Comparison of ENCODE assay signal across 3 cellular contexts in the genomic region with DNA sequence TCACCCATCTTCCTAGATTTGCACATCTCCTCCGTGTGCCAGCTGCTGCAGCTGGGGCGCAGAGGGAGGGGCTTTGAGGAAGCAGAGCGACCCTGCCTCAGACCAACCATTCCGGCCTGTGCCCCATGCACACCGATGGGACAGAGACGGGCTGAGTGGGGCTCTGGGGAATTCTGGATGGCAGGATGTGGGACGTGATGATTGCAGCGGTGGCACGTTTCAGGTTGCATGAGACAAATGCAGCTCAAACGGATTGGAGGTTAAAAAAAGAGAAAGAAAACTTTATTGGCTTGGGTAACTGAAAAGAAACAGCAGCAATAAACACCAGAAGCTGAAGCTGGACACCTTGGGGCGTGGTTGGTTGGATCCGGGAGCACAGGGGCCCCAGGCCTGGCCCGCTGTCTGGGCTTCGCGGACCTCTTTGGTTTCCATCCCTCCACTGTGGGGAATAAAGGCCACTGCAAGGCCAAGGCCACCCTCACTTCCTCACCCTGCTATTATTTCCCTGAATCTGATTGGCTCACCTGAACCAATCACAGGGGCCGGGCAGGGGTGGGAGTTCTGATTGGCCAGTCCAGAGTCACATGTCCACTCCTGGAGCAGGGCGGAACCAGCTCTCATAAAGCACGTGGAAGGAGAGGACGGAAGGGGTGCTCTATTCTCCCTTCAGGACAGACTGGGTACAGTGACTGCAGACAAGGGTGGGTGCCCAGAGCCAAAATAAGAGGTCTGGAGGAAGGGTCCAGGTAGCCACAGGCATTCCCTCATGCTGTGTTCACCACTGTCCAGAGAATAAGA.
TF ChIP-seq lines count a peak whose summit lies in the region.

No MANE protein-coding gene starts in this region.

TF ChIP-seq in Ishikawa, 13 proteins besides CTCF, POLR2A, EP300 and RAD21:
- TF ChIP-seq MAX (IDR thresholded peaks at IDR 0.05) (no peak; the same call in 1 of the 2 replicates), REST (IDR thresholded peaks at IDR 0.05; ENCODE audit: low read depth) (no peak)
- TF ChIP-seq, protein P1, sequence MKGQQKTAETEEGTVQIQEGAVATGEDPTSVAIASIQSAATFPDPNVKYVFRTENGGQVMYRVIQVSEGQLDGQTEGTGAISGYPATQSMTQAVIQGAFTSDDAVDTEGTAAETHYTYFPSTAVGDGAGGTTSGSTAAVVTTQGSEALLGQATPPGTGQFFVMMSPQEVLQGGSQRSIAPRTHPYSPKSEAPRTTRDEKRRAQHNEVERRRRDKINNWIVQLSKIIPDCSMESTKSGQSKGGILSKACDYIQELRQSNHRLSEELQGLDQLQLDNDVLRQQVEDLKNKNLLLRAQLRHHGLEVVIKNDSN (IDR thresholded peaks at IDR 0.05): peak; percentile 70

TF ChIP-seq in K562, 482 proteins besides CTCF, POLR2A, EP300 and RAD21 (continues in another document):
- peak; percentile 47 for TF ChIP-seq ASH1L (IDR thresholded peaks at IDR 0.05; ENCODE audit: borderline replicate concordance, low read depth, partially characterized antibody)
- TF ChIP-seq ZNF780A (CRISPR knock-in tag; IDR thresholded peaks at IDR 0.05): no peak
- peak; percentile 33 for TF ChIP-seq RBM25 (IDR thresholded peaks at IDR 0.05; ENCODE audit: low read depth, low read length, severe bottlenecking)
- peak; percentile 21 for TF ChIP-seq FOS (IDR thresholded peaks at IDR 0.05; ENCODE audit: extremely low read depth, insufficient read length)
- TF ChIP-seq ZNF274 (IDR thresholded peaks at IDR 0.05; ENCODE audit: borderline replicate concordance, low read depth, low read length): no peak
- TF ChIP-seq, protein P2, sequence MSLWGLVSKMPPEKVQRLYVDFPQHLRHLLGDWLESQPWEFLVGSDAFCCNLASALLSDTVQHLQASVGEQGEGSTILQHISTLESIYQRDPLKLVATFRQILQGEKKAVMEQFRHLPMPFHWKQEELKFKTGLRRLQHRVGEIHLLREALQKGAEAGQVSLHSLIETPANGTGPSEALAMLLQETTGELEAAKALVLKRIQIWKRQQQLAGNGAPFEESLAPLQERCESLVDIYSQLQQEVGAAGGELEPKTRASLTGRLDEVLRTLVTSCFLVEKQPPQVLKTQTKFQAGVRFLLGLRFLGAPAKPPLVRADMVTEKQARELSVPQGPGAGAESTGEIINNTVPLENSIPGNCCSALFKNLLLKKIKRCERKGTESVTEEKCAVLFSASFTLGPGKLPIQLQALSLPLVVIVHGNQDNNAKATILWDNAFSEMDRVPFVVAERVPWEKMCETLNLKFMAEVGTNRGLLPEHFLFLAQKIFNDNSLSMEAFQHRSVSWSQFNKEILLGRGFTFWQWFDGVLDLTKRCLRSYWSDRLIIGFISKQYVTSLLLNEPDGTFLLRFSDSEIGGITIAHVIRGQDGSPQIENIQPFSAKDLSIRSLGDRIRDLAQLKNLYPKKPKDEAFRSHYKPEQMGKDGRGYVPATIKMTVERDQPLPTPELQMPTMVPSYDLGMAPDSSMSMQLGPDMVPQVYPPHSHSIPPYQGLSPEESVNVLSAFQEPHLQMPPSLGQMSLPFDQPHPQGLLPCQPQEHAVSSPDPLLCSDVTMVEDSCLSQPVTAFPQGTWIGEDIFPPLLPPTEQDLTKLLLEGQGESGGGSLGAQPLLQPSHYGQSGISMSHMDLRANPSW (CRISPR knock-in tag; IDR thresholded peaks at IDR 0.05): no peak
- TF ChIP-seq, protein P3, sequence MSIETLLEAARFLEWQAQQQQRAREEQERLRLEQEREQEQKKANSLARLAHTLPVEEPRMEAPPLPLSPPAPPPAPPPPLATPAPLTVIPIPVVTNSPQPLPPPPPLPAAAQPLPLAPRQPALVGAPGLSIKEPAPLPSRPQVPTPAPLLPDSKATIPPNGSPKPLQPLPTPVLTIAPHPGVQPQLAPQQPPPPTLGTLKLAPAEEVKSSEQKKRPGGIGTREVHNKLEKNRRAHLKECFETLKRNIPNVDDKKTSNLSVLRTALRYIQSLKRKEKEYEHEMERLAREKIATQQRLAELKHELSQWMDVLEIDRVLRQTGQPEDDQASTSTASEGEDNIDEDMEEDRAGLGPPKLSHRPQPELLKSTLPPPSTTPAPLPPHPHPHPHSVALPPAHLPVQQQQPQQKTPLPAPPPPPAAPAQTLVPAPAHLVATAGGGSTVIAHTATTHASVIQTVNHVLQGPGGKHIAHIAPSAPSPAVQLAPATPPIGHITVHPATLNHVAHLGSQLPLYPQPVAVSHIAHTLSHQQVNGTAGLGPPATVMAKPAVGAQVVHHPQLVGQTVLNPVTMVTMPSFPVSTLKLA (conservative IDR thresholded peaks at IDR 0.05): 0 out of 4 replicates have a peak, but pooled peaks of 1 of the 2 experiments have one; percentile 20

TF ChIP-seq in GM12891, 5 proteins besides CTCF, POLR2A, EP300 and RAD21:
- TF ChIP-seq POU2F2 (IDR thresholded peaks at IDR 0.05; ENCODE audit: low read depth, low read length) (no peak), POLR2AphosphoS5 (IDR thresholded peaks at IDR 0.05; ENCODE audit: low read depth, low read length) (no peak), PAX5 (IDR thresholded peaks at IDR 0.05; ENCODE audit: insufficient read depth, low read length, severe bottlenecking) (no peak), TAF1 (IDR thresholded peaks at IDR 0.05; ENCODE audit: low read depth, low read length) (no peak), SPI1 (IDR thresholded peaks at IDR 0.05; ENCODE audit: low read depth, low read length) (no peak)
TF ChIP-seq in GM12891: peak in this region for 0.
